ENCODE assay signal across 8 cellular contexts in genomic region chr5:134561871-134562296, GRCh38. TPM values are rescaled to one million over a fixed set of nuclear protein-coding genes. Genes with fewer than 3 reads are reported as not detected.
DNase-seq lines count a peak whose midpoint lies in the region; ATAC-seq and TF ChIP-seq lines count a peak whose summit lies in the region.
"Had no signal": no experiment of that assay in that cellular context is flagged by ENCODE, and none has a peak within 500 bp of the region (broad histone marks: within the 10 kb centered on the region; RNA-seq: fewer than 3 reads in every experiment).

No MANE protein-coding gene starts in this region.

- H3K27me3 Mint-ChIP-seq in endodermal cell (ENCODE audit: insufficient read depth) = no peaks in the 10 kb centered on the region

- WGBS in endodermal cell (ENCODE audit: insufficient coverage in 1 of 2, insufficient read length in 1 of 2), 2 experiments = 83 to 87% methylated on average over 8 to 9 of the region's 9 CpGs
- WGBS in ovary, 3 donors = 39 to 52% (median 49%) methylated on average over 9 of the region's 9 CpGs

- H3K27ac ChIP-seq in endodermal cell (ENCODE audit: low read depth, low read length) = no peak overlapping the region
- H3K27ac ChIP-seq in ovary = no peak overlapping the region

- H3K9me3 ChIP-seq in endodermal cell (ENCODE audit: control insufficient read depth, low read length) (no peaks in the 10 kb centered on the region), ovary (no peaks in the 10 kb centered on the region)

- TF ChIP-seq CTCF in LNCaP clone FGC (IDR thresholded peaks at IDR 0.05; ENCODE audit: control insufficient read depth, extremely low read depth, insufficient read depth) (peak; percentile 49), endodermal cell (conservative IDR thresholded peaks at IDR 0.05) (peak; percentile 74), ovary (IDR thresholded peaks at IDR 0.05) (no peak)

- no peaks in the 10 kb centered on the region for H3K27me3 ChIP-seq in endodermal cell (ENCODE audit: control insufficient read depth, insufficient read depth, low read length, poor library complexity, severe bottlenecking)
- H3K27me3 ChIP-seq in ovary = no peaks in the 10 kb centered on the region

- no peak overlapping the region for H3K4me3 Mint-ChIP-seq in endodermal cell

- H3K4me3 ChIP-seq in LNCaP clone FGC (ENCODE audit: low read depth, low read length) = no peak overlapping the region
- H3K4me3 ChIP-seq in endodermal cell (ENCODE audit: low read length) = no peak overlapping the region
- no peak overlapping the region for H3K4me3 ChIP-seq in ovary

- H3K36me3 Mint-ChIP-seq in endodermal cell (ENCODE audit: low read depth) = peaks cover 60% of the 10 kb centered on the region

- H3K4me1 Mint-ChIP-seq in endodermal cell = no peaks in the 10 kb centered on the region

- no peaks in the 10 kb centered on the region for H3K4me1 ChIP-seq in endodermal cell (ENCODE audit: control insufficient read depth, insufficient read depth, low read length)
- H3K4me1 ChIP-seq in ovary (ENCODE audit: insufficient read depth) = no peaks in the 10 kb centered on the region

- TF ChIP-seq POLR2A in ovary (IDR thresholded peaks at IDR 0.05) = no peak

- H3K9me3 Mint-ChIP-seq in endodermal cell = no peaks in the 10 kb centered on the region

- no peak for TF ChIP-seq EP300 in ovary (IDR thresholded peaks at IDR 0.05)

- peak overlapping the region; percentile 85 for H3K27ac Mint-ChIP-seq in endodermal cell

- no peak for ATAC-seq in HG02885 (IDR thresholded peaks at IDR 0.05; ENCODE audit: poor library complexity, unreplicated experiment)

- intact Hi-C loops in ovary (cut with DNase I) = loop anchor here in 1 of 4 donors (1.0 kb wide), 1 partner anchor 14 kb away; no protein-coding TSS in a partner anchor

- peaks cover 31% of the 10 kb centered on the region for H3K36me3 ChIP-seq in endodermal cell (ENCODE audit: control insufficient read depth, insufficient read depth, low read length)
- H3K36me3 ChIP-seq in ovary = no peaks in the 10 kb centered on the region

- DNase-seq in GM03348 (ENCODE audit: low spot score) (peak; percentile 46), LNCaP clone FGC (ENCODE audit: low read depth) (no peak), endodermal cell (peak; percentile 84), ovary (peak in 3 of 5 donors; percentile 56 to 64 (median 57)), NCI-H446 treated with DMSO at 0.1 percent for 48 hours (lab: John Stamatoyannopoulos, UW) (no peak), SK-N-DZ (ENCODE audit: low spot score) (no peak)
- DNase-seq: SHP77 treated with DMSO at 0.1 percent for 48 hours had no signal

- H3K9ac ChIP-seq in endodermal cell (ENCODE audit: extremely low read depth, low read length, poor library complexity, severe bottlenecking) = no peak overlapping the region

RNA-seq across cellular contexts. Expression of gene JADE2, which starts 36.4 kb away (rescaled TPM):
- total RNA-seq in endodermal cell (10 to 100 TPM; 33.9 to 51.9 TPM), ovary (10 to 100 TPM; 31.4 to 82.9 (median 74.9) TPM)
- 4.3 TPM for polyA plus RNA-seq in endodermal cell (2013, experiment 1 of 2)
- 4.5 TPM for polyA plus RNA-seq in endodermal cell (2013, experiment 2 of 2)
- 10 to 100 TPM; 23.2 to 28.1 TPM for polyA plus RNA-seq in ovary
- polyA plus RNA-seq in SK-N-DZ (2014; cell fraction: cytosol; rRNA removed) = 1.7 and 3.2 TPM in 2 replicates
- polyA plus RNA-seq in SK-N-DZ (2014; cell fraction: nucleus; rRNA removed) = 1.6 and 3.0 TPM in 2 replicates

Comparison
In these comparisons a context has a peak if more than half of its experiments do, and no peak if none do; other contexts are left out.
1. DNase-seq: peak in GM03348 (single experiment), endodermal cell (single experiment) and ovary (3 of 5); none in LNCaP clone FGC (single experiment), NCI-H446 treated with DMSO at 0.1 percent for 48 hours (single experiment) and SK-N-DZ (single experiment).
2. CTCF ChIP-seq: peak in LNCaP clone FGC (single experiment) and endodermal cell (single experiment); none in ovary (0 of 3).